In genomic region chr2:113064898-113065297, GRCh38 we compare ENCODE assay signal across 33 cellular contexts. TPM values are rescaled to one million over a fixed set of nuclear protein-coding genes. Genes with fewer than 3 reads are reported as not detected.
"Had no signal": no experiment of that assay in that cellular context is flagged by ENCODE, and none has a peak within 500 bp of the region (broad histone marks: within the 10 kb centered on the region; RNA-seq: fewer than 3 reads in every experiment).

No MANE protein-coding gene starts in this region.

- H3K36me3 ChIP-seq: ascending aorta, cardiac muscle cell, SJCRH30, WERI-Rb-1 had no signal

- H3K27ac Mint-ChIP-seq: activated CD4-positive, alpha-beta T cell treated with anti-CD3 and anti-CD28 coated beads, Interleukin-2, amount 10 ng/mL, durations not matched to agents 24 days and 14 days; activated naive CD4-positive, alpha-beta T cell treated with anti-CD3 and anti-CD28 coated beads, Interleukin-2, amount 50 U/mL, for 24 hours; activated naive CD8-positive, alpha-beta T cell treated with anti-CD3 and anti-CD28 coated beads, Interleukin-2, amount 10 ng/mL, durations not matched to agents 7 days and 5 days; activated T-cell treated with anti-CD3 and anti-CD28 coated beads, Interleukin-2, amount 50 U/mL, for 72 hours; activated T-helper 17 cell treated with anti-CD3 and anti-CD28 coated beads, Interleukin-2, amount 50 U/mL, for 72 hours had no signal

- H3K9me3 ChIP-seq: ascending aorta, SJCRH30 had no signal

- H3K4me1 ChIP-seq: ascending aorta, SJCRH30 had no signal

- H3K27ac ChIP-seq: ascending aorta, cardiac muscle cell, SJCRH30, SK-N-MC, WERI-Rb-1 had no signal

- H3K27me3 Mint-ChIP-seq: activated naive CD4-positive, alpha-beta T cell treated with anti-CD3 and anti-CD28 coated beads, Interleukin-2, amount 50 U/mL, for 24 hours had no signal

- H3K27me3 ChIP-seq: ascending aorta, cardiac muscle cell, SJCRH30 had no signal

- H3K36me3 Mint-ChIP-seq: activated naive CD8-positive, alpha-beta T cell treated with anti-CD3 and anti-CD28 coated beads, Interleukin-2, amount 10 ng/mL, durations not matched to agents 7 days and 5 days had no signal

- H3K9me3 Mint-ChIP-seq: activated naive CD8-positive, alpha-beta T cell treated with anti-CD3 and anti-CD28 coated beads, Interleukin-2, amount 10 ng/mL, durations not matched to agents 7 days and 5 days had no signal

- H3K4me3 ChIP-seq: ascending aorta, cardiac muscle cell, SJCRH30, SK-N-MC had no signal

- H3K4me3 Mint-ChIP-seq: activated CD4-positive, alpha-beta T cell treated with anti-CD3 and anti-CD28 coated beads, Interleukin-2, amount 10 ng/mL, durations not matched to agents 24 days and 14 days; activated naive CD4-positive, alpha-beta T cell treated with anti-CD3 and anti-CD28 coated beads, Interleukin-2, amount 50 U/mL, for 24 hours; activated naive CD8-positive, alpha-beta T cell treated with anti-CD3 and anti-CD28 coated beads, Interleukin-2, amount 10 ng/mL, durations not matched to agents 7 days and 5 days; activated T-cell treated with anti-CD3 and anti-CD28 coated beads, Interleukin-2, amount 50 U/mL, for 72 hours; activated T-helper 17 cell treated with anti-CD3 and anti-CD28 coated beads, Interleukin-2, amount 50 U/mL, for 72 hours had no signal

- H3K4me1 Mint-ChIP-seq: activated CD4-positive, alpha-beta T cell treated with anti-CD3 and anti-CD28 coated beads, Interleukin-2, amount 10 ng/mL, durations not matched to agents 24 days and 14 days; activated naive CD4-positive, alpha-beta T cell treated with anti-CD3 and anti-CD28 coated beads, Interleukin-2, amount 50 U/mL, for 24 hours; activated naive CD8-positive, alpha-beta T cell treated with anti-CD3 and anti-CD28 coated beads, Interleukin-2, amount 10 ng/mL, durations not matched to agents 7 days and 5 days; activated T-helper 17 cell treated with anti-CD3 and anti-CD28 coated beads, Interleukin-2, amount 50 U/mL, for 72 hours had no signal

- DNase-seq: activated CD4-positive, alpha-beta T cell treated with anti-CD3 and anti-CD28 coated beads, Interleukin-2, amount 10 ng/mL, durations not matched to agents 24 days and 14 days; activated CD4-positive, alpha-beta T cell treated with anti-CD3 and anti-CD28 coated beads, Interleukin-2, amount 50 U/mL, for 4 hours; activated effector memory CD4-positive, alpha-beta T cell treated with anti-CD3 and anti-CD28 coated beads, Interleukin-2, amount 50 U/mL, for 16 hours; activated naive CD4-positive, alpha-beta T cell; activated naive CD8-positive, alpha-beta T cell treated with anti-CD3 and anti-CD28 coated beads, Interleukin-2, amount 10 ng/mL, durations not matched to agents 7 days and 5 days; activated T-cell treated with anti-CD3 and anti-CD28 coated beads, Interleukin-2, amount 50 U/mL, for 1 hour; activated T-cell treated with anti-CD3 and anti-CD28 coated beads, Interleukin-2, amount 50 U/mL, for 72 hours; amygdala; KG1; MM.1S; MV-4-11; NCI-H1092; NCI-H1436 treated with DMSO at 0.1 percent for 48 hours; NCI-H1694 treated with DMSO at 0.1 percent for 48 hours; NCI-H2029; NCI-H345; NCI-H524 treated with DMSO at 0.1 percent for 48 hours; SHP77; SJCRH30; T1000; WERI-Rb-1 had no signal

- ATAC-seq: activated T-cell treated with anti-CD3 and anti-CD28 coated beads, Interleukin-2, amount 50 U/mL, for 72 hours; activated T-helper 17 cell treated with anti-CD3 and anti-CD28 coated beads, Interleukin-2, amount 50 U/mL, for 72 hours; Panc1 had no signal

RNA-seq across cellular contexts. Expression of gene IL1F10, which starts 2.9 kb away (rescaled TPM):
- total RNA-seq: activated CD4-positive, alpha-beta T cell treated with anti-CD3 and anti-CD28 coated beads, Interleukin-2, amount 10 ng/mL, durations not matched to agents 24 days and 14 days; activated naive CD8-positive, alpha-beta T cell treated with anti-CD3 and anti-CD28 coated beads, Interleukin-2, amount 10 ng/mL, durations not matched to agents 7 days and 5 days; activated T-cell treated with anti-CD3 and anti-CD28 coated beads, Interleukin-2, amount 50 U/mL, for 72 hours; activated T-helper 17 cell treated with anti-CD3 and anti-CD28 coated beads, Interleukin-2, amount 50 U/mL, for 72 hours; ascending aorta; cardiac muscle cell; LHCN-M2; NCI-H460; RPMI7951; SJCRH30; T-helper 1 cell treated with Interleukin-12 subunit alpha and Interleukin-12 subunit beta and Interleukin-4 antibody, amounts not matched to agents 30 ng/mL and 1 ng/mL, for 36 hours; T-helper 2 cell treated with Interferon-gamma antibody and Interleukin-4, amounts not matched to agents 100 ng/mL and 5 ng/mL, for 36 hours had no signal
- polyA plus RNA-seq: adipose tissue, cardiac muscle cell had no signal

RNA-seq across cellular contexts. Expression of gene IL36RN, which starts 5.9 kb away (rescaled TPM):
- total RNA-seq: activated CD4-positive, alpha-beta T cell treated with anti-CD3 and anti-CD28 coated beads, Interleukin-2, amount 10 ng/mL, durations not matched to agents 24 days and 14 days; activated naive CD8-positive, alpha-beta T cell treated with anti-CD3 and anti-CD28 coated beads, Interleukin-2, amount 10 ng/mL, durations not matched to agents 7 days and 5 days; activated T-cell treated with anti-CD3 and anti-CD28 coated beads, Interleukin-2, amount 50 U/mL, for 72 hours; activated T-helper 17 cell treated with anti-CD3 and anti-CD28 coated beads, Interleukin-2, amount 50 U/mL, for 72 hours; ascending aorta; cardiac muscle cell; LHCN-M2; NCI-H460; RPMI7951; SJCRH30; T-helper 1 cell treated with Interleukin-12 subunit alpha and Interleukin-12 subunit beta and Interleukin-4 antibody, amounts not matched to agents 30 ng/mL and 1 ng/mL, for 36 hours; T-helper 2 cell treated with Interferon-gamma antibody and Interleukin-4, amounts not matched to agents 100 ng/mL and 5 ng/mL, for 36 hours had no signal
- polyA plus RNA-seq: cardiac muscle cell had no signal

RNA-seq across cellular contexts. Expression of gene IL36B, which starts 12.2 kb away (rescaled TPM):
- total RNA-seq: activated CD4-positive, alpha-beta T cell treated with anti-CD3 and anti-CD28 coated beads, Interleukin-2, amount 10 ng/mL, durations not matched to agents 24 days and 14 days; activated naive CD8-positive, alpha-beta T cell treated with anti-CD3 and anti-CD28 coated beads, Interleukin-2, amount 10 ng/mL, durations not matched to agents 7 days and 5 days; activated T-cell treated with anti-CD3 and anti-CD28 coated beads, Interleukin-2, amount 50 U/mL, for 72 hours; activated T-helper 17 cell treated with anti-CD3 and anti-CD28 coated beads, Interleukin-2, amount 50 U/mL, for 72 hours; ascending aorta; cardiac muscle cell; LHCN-M2; NCI-H460; RPMI7951; SJCRH30; T-helper 1 cell treated with Interleukin-12 subunit alpha and Interleukin-12 subunit beta and Interleukin-4 antibody, amounts not matched to agents 30 ng/mL and 1 ng/mL, for 36 hours; T-helper 2 cell treated with Interferon-gamma antibody and Interleukin-4, amounts not matched to agents 100 ng/mL and 5 ng/mL, for 36 hours had no signal
- polyA plus RNA-seq: adipose tissue, cardiac muscle cell had no signal

RNA-seq across cellular contexts. Expression of gene IL36A, which starts 59.6 kb away (rescaled TPM):
- total RNA-seq: activated naive CD8-positive, alpha-beta T cell treated with anti-CD3 and anti-CD28 coated beads, Interleukin-2, amount 10 ng/mL, durations not matched to agents 7 days and 5 days; activated T-helper 17 cell treated with anti-CD3 and anti-CD28 coated beads, Interleukin-2, amount 50 U/mL, for 72 hours; ascending aorta; cardiac muscle cell; LHCN-M2; NCI-H460; RPMI7951; SJCRH30 had no signal
- polyA plus RNA-seq: cardiac muscle cell had no signal
